In the genomic region with DNA sequence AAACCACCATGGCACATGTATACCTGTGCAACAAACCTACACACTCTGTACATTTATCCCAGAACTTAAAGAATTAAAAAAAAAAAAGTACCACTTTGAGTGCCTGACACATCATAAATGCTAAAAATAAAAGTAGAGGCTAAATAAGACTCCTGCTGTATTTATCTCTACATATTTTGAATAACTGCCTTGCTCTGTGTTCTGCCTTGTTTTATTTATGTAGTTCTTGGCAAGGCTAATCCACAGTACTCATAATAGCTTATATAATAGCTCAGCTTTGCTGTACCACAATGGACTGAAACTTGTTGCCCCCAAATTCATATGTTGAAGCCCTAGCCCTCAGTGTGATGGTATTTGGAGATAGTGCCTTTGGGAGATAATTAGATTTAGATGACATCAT, we compare ENCODE assay signal across 22 cellular contexts.
"Had no signal": no experiment of that assay in that cellular context is flagged by ENCODE, and none has a peak within 500 bp of the region (broad histone marks: within the 10 kb centered on the region; RNA-seq: fewer than 3 reads in every experiment).

No MANE protein-coding gene starts in this region.

- H3K4me1 ChIP-seq: esophagus squamous epithelium, gastroesophageal sphincter had no signal

- DNase-seq: activated CD4-positive, alpha-beta memory T cell treated with anti-CD3 and anti-CD28 coated beads for 36 hours; activated CD4-positive, alpha-beta T cell treated with anti-CD3 and anti-CD28 coated beads for 36 hours; activated CD4-positive, alpha-beta T cell treated with anti-CD3 and anti-CD28 coated beads, Interleukin-2, amount 10 ng/mL, durations not matched to agents 24 days and 14 days; activated CD4-positive, CD25-positive, alpha-beta regulatory T cell; activated CD4-positive, CD25-positive, alpha-beta regulatory T cell treated with anti-CD3 and anti-CD28 coated beads, Interleukin-2, amount 50 U/mL, for 72 hours; activated CD8-positive, alpha-beta memory T cell treated with anti-CD3 and anti-CD28 coated beads, Interleukin-2, amount 10 ng/mL, durations not matched to agents 7 days and 5 days; activated CD8-positive, alpha-beta memory T cell treated with anti-CD3 and anti-CD28 coated beads, Interleukin-2, amount 50 U/mL, for 4 hours; activated CD8-positive, alpha-beta T cell treated with anti-CD3 and anti-CD28 coated beads, Interleukin-2, amount 10 ng/mL, durations not matched to agents 7 days and 5 days; activated effector memory CD4-positive, alpha-beta T cell treated with anti-CD3 and anti-CD28 coated beads, Interleukin-2, amount 50 U/mL, for 16 hours; activated naive CD4-positive, alpha-beta T cell treated with anti-CD3 and anti-CD28 coated beads for 36 hours; activated naive CD8-positive, alpha-beta T cell treated with anti-CD3 and anti-CD28 coated beads for 36 hours; activated naive CD8-positive, alpha-beta T cell treated with anti-CD3 and anti-CD28 coated beads, Interleukin-2, amount 50 U/mL, for 24 hours; activated T-cell treated with anti-CD3 and anti-CD28 coated beads, Interleukin-2, amount 50 U/mL, for 1 hour; activated T-cell treated with anti-CD3 and anti-CD28 coated beads, Interleukin-2, amount 50 U/mL, for 48 hours; brain microvascular endothelial cell; caudate nucleus; effector CD8-positive, alpha-beta T cell; esophagus squamous epithelium; foreskin melanocyte; T-helper 2 cell had no signal

- H3K27ac ChIP-seq: brain microvascular endothelial cell, epithelial cell of prostate, esophagus squamous epithelium had no signal

- H3K36me3 ChIP-seq: brain microvascular endothelial cell, esophagus squamous epithelium, gastroesophageal sphincter had no signal

- H3K27me3 ChIP-seq: brain microvascular endothelial cell, esophagus squamous epithelium, gastroesophageal sphincter had no signal

- ATAC-seq: activated CD4-positive, alpha-beta T cell treated with anti-CD3 and anti-CD28 coated beads for 36 hours; activated CD8-positive, alpha-beta memory T cell treated with anti-CD3 and anti-CD28 coated beads, Interleukin-2, amount 10 ng/mL, durations not matched to agents 7 days and 5 days; activated CD8-positive, alpha-beta T cell treated with anti-CD3 and anti-CD28 coated beads, Interleukin-2, amount 10 ng/mL, durations not matched to agents 7 days and 5 days; activated naive CD8-positive, alpha-beta T cell treated with anti-CD3 and anti-CD28 coated beads, Interleukin-2, amount 50 U/mL, for 24 hours; gastroesophageal sphincter had no signal

- H3K4me3 ChIP-seq: esophagus squamous epithelium, gastroesophageal sphincter had no signal
